In the genomic region with DNA sequence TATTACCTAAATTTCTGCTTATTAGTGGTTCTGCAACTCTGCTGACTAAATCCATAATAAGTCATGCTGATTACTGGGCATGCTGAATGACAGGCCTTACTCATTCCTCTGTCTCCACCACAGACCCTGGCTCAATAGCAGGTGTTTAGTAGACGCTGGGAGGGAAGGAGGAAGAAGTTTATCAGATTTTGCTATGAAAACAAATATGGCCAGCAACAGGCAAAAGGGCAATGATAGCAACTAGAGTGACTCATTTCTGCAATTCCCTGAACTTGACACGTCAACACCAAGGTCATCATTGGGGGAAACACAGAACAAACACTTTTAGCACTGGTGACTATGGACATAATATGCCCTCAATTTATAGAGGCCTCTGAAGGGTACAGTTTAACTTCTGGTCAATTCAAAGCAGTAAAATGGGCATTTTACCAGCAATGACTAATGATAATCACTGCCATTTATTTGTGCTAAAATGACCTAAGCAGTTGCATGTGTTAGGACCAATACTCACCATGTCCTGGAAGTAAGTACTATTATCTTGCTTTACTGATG, we compare ENCODE assay signal across 11 cellular contexts. TPM values are rescaled to one million over a fixed set of nuclear protein-coding genes. Genes with fewer than 3 reads are reported as not detected.
DNase-seq lines count a peak whose midpoint lies in the region; ATAC-seq, FAIRE-seq and TF ChIP-seq lines count a peak whose summit lies in the region.
"Had no signal": no experiment of that assay in that cellular context is flagged by ENCODE, and none has a peak within 500 bp of the region (broad histone marks: within the 10 kb centered on the region; RNA-seq: fewer than 3 reads in every experiment).

No MANE protein-coding gene starts in this region.

- no peaks in the 10 kb centered on the region for H4K20me1 ChIP-seq in GM12878 (ENCODE audit: control insufficient read depth, insufficient read depth)

- H2AFZ ChIP-seq in GM12878 (ENCODE audit: control insufficient read depth, low read depth, low read length) = no peak overlapping the region

- no peak overlapping the region for H3K9ac ChIP-seq in GM12878 (ENCODE audit: control insufficient read depth, insufficient read depth, low read length)

- H3K27ac Mint-ChIP-seq in T-cell = no peak overlapping the region

- WGBS in GM12878 (ENCODE audit: insufficient coverage, insufficient replicate concordance, low lambda C conversion rate, missing lambda C conversion rate) = 2% methylated on average over 2 of the region's 2 CpGs

- DNase-seq in stimulated activated CD4-positive, alpha-beta T cell treated with anti-CD3 and anti-CD28 coated beads, Interleukin-4, amount 100 ng/mL, for 24 hours = peak; percentile 29
- no peak for DNase-seq in stimulated activated CD4-positive, alpha-beta T cell treated with anti-CD3 and anti-CD28 coated beads, Interleukin-4, amount 100 ng/mL, for 1 hour
- DNase-seq in GM12878 (ENCODE audit: low read depth, low spot score) (peak; percentile 15), T-cell (no peak), GM03348 (ENCODE audit: low spot score) (no peak), nucleus accumbens (lab: John Stamatoyannopoulos, UW) (no peak), omental fat pad (ENCODE audit: low spot score) (no peak)
- DNase-seq: DND-41 had no signal

- no peaks in the 10 kb centered on the region for H3K79me2 ChIP-seq in GM12878 (ENCODE audit: control insufficient read depth, insufficient read depth, low read length)

- CTCF ChIA-PET in GM12878 (lab: Yijun Ruan, JAX) = no interaction called here
- CTCF ChIA-PET in T-cell (lab: Charles Lee) = no interaction called here

- no peaks in the 10 kb centered on the region for H3K9me3 ChIP-seq in GM12878 (replicated peaks; ENCODE audit: control insufficient read depth, insufficient read depth, low read length)

- H3K27me3 Mint-ChIP-seq in T-cell = no peaks in the 10 kb centered on the region

- no peak overlapping the region for H3K4me3 Mint-ChIP-seq in T-cell

- no peaks in the 10 kb centered on the region for H3K36me3 ChIP-seq in GM12878 (ENCODE audit: control insufficient read depth in 2 of 2, insufficient read depth in 2 of 2, low read length in 1 of 2)

- H3K4me3 ChIP-seq in GM12878 = no peak overlapping the region
- H3K4me3 ChIP-seq: smooth muscle cell had no signal

- H3K27me3 ChIP-seq in GM12878 (replicated peaks in 1 of 2; ENCODE audit: control insufficient read depth in 2 of 2, insufficient read depth in 2 of 2, low read length in 1 of 2) = no peaks in the 10 kb centered on the region

- SMC1A ChIA-PET in GM12878 (lab: Charles Lee; ENCODE audit: uncharacterized antibody, unreplicated experiment) = no interaction called here

- no peak overlapping the region for H3K4me2 ChIP-seq in GM12878 (ENCODE audit: control insufficient read depth, insufficient read depth)
- H3K4me2 ChIP-seq: smooth muscle cell had no signal

- POLR2A ChIA-PET in GM12878 (lab: Charles Lee) = no interaction called here
- POLR2A ChIA-PET in T-cell (lab: Charles Lee) = no interaction called here

- no peak for TF ChIP-seq POLR2A in GM12878 (IDR thresholded peaks at IDR 0.05; ENCODE audit: low read depth, low read length)

- no peak overlapping the region for H3K27ac ChIP-seq in GM12878 (ENCODE audit: control insufficient read depth, insufficient read depth)

- no peaks in the 10 kb centered on the region for H3K9me3 Mint-ChIP-seq in T-cell

- BruUV-seq in GM12878 (replicated peaks; lab: Mats Ljungman, UMichigan) = no TSS peak

- peaks cover 34 to 45% (median 41%) of the 10 kb centered on the region in 3 donors for H3K4me1 Mint-ChIP-seq in T-cell

- in situ Hi-C loops in GM12878 (cut with MboI) = no loop called here

- no peak; a peak in 1 of 4 replicates for TF ChIP-seq EP300 in GM12878 (IDR thresholded peaks at IDR 0.05; ENCODE audit: borderline replicate concordance in 1 of 2, control insufficient read depth in 1 of 2, low read depth in 2 of 2, low read length in 2 of 2)

- ATAC-seq in HG03432 (IDR thresholded peaks at IDR 0.05; ENCODE audit: unreplicated experiment) (peak; percentile 83), GM12878 (peak; percentile 79), T-cell (replicated peaks in 1 of 4) (no peak), omental fat pad (ENCODE audit: low FRiP score) (no peak)

- H3K4me1 ChIP-seq in GM12878 (ENCODE audit: control insufficient read depth, insufficient read depth, low read length) = no peaks in the 10 kb centered on the region; the same call in 1 of the 2 replicates

- FAIRE-seq in GM12878 (lab: Jason Lieb, UNC) = peak; percentile 56
- FAIRE-seq: colon had no signal

- RAD21 ChIA-PET in GM12878 (lab: Charles Lee; ENCODE audit: unreplicated experiment) = no interaction called here

- intact Hi-C loops in GM12878 (cut with micrococcal nuclease; ENCODE audit: unreplicated experiment) = no loop called here

- TF ChIP-seq RAD21 in GM12878 (IDR thresholded peaks at IDR 0.05; ENCODE audit: insufficient read depth, low read depth, low read length) = no peak

- no peak for TF ChIP-seq CTCF in GM12878 (IDR thresholded peaks at IDR 0.05 in 2 of 3, conservative IDR thresholded peaks at IDR 0.05 in 1 of 3; ENCODE audit: control insufficient read depth in 2 of 3, extremely low read depth in 1 of 3, insufficient read depth in 1 of 3, low read depth in 3 of 3, low read length in 3 of 3)
- TF ChIP-seq CTCF in omental fat pad (IDR thresholded peaks at IDR 0.05) = no peak

- no peaks in the 10 kb centered on the region for H3K36me3 Mint-ChIP-seq in T-cell

TF ChIP-seq in GM12878, 131 proteins besides CTCF, POLR2A, EP300 and RAD21 (continues in another document):
- TF ChIP-seq ZSCAN29 (IDR thresholded peaks at IDR 0.05) = no peak
- TF ChIP-seq TCF12 (IDR thresholded peaks at IDR 0.05; ENCODE audit: low read depth, low read length) = peak; percentile 72
- no peak for TF ChIP-seq ZNF274 (IDR thresholded peaks at IDR 0.05; ENCODE audit: insufficient read depth, insufficient read length)
- peak; percentile 69 for TF ChIP-seq RUNX3 (IDR thresholded peaks at IDR 0.05; ENCODE audit: low read length)
- no peak for TF ChIP-seq BACH1 (IDR thresholded peaks at IDR 0.05; ENCODE audit: borderline replicate concordance)
- no peak for TF ChIP-seq HCFC1 (IDR thresholded peaks at IDR 0.05; ENCODE audit: low read length)
- TF ChIP-seq ATF7 (IDR thresholded peaks at IDR 0.05; ENCODE audit: low read depth) = no peak
- no peak for TF ChIP-seq MXI1 (IDR thresholded peaks at IDR 0.05; ENCODE audit: low read depth, low read length)
- TF ChIP-seq USF2 (IDR thresholded peaks at IDR 0.05; ENCODE audit: borderline replicate concordance, low read depth, low read length) = no peak
- TF ChIP-seq FOXK2 (IDR thresholded peaks at IDR 0.05) = no peak
- TF ChIP-seq SREBF1 (IDR thresholded peaks at IDR 0.05; ENCODE audit: low read length) = no peak
- no peak for TF ChIP-seq ZNF622 (IDR thresholded peaks at IDR 0.05)
- TF ChIP-seq ZZZ3 (IDR thresholded peaks at IDR 0.05; ENCODE audit: control insufficient read depth, insufficient read length, low read depth) = no peak
- no peak for TF ChIP-seq STAT3 (IDR thresholded peaks at IDR 0.05; ENCODE audit: low read depth, low read length)
- TF ChIP-seq, protein P1, sequence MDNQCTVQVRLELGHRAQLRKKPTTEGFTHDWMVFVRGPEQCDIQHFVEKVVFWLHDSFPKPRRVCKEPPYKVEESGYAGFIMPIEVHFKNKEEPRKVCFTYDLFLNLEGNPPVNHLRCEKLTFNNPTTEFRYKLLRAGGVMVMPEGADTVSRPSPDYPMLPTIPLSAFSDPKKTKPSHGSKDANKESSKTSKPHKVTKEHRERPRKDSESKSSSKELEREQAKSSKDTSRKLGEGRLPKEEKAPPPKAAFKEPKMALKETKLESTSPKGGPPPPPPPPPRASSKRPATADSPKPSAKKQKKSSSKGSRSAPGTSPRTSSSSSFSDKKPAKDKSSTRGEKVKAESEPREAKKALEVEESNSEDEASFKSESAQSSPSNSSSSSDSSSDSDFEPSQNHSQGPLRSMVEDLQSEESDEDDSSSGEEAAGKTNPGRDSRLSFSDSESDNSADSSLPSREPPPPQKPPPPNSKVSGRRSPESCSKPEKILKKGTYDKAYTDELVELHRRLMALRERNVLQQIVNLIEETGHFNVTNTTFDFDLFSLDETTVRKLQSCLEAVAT (IDR thresholded peaks at IDR 0.05) = no peak
- no peak for TF ChIP-seq ZNF207 (IDR thresholded peaks at IDR 0.05; ENCODE audit: borderline replicate concordance)

RNA-seq across cellular contexts. Expression of gene TMEM163, which starts 35.2 kb away (rescaled TPM):
- total RNA-seq in GM12878 (2013; cell fraction: nucleolus; rRNA removed) = 4.9 and 6.1 TPM in 2 replicates
- total RNA-seq in GM12878 (2014; rRNA removed) (0.05 and 0.11 TPM in 2 replicates), GM12878 (2014; rRNA removed; fragmentation: Illumina TruSeq; extraction: Trizol) (0.05 TPM in 1 of 2 replicates, not detected in the other), GM12878 (2021) (not detected in 2 replicates), T-cell (under 1 TPM; 0.18 to 0.73 (median 0.35) TPM), omental fat pad (1 to 10 TPM in 2 of 4 donors, under 1 TPM in 2; 0.28 to 6.4 (median 1.2) TPM)
- 0.43 TPM for polyA plus RNA-seq in GM12878 (2011; ENCODE audit: low read depth)
- polyA plus RNA-seq in GM12878 (2011; rRNA removed) (0.07 TPM in 2 replicates), GM12878 (2014; fragmentation: Illumina TruSeq; extraction: Trizol) (0.06 TPM in 1 of 2 replicates, not detected in the other), GM12878 (2014; fragmentation: Nextera tagmentation; extraction: Ambion mirVana) (under 1 TPM; 0.05 to 0.06 TPM), GM12878 (2014; rRNA removed) (not detected in 2 replicates), GM12878 (2016; fragmentation: Nextera tagmentation; extraction: Ambion mirVana) (under 1 TPM in 1 of 2 experiments, not detected in 1; 0.10 TPM)
- polyA plus RNA-seq in GM12878 (2011; cell fraction: cytosol; rRNA removed) = 0.10 TPM in 1 of 2 replicates, not detected in the other
- 0.06 TPM in 1 of 2 replicates, not detected in the other for polyA plus RNA-seq in GM12878 (2011; cell fraction: nucleus; rRNA removed)
- 0.69 and 0.94 TPM in 2 replicates for polyA plus RNA-seq in GM12878 (2012)
- polyA minus RNA-seq in GM12878 (2011; rRNA and poly(A)+ RNA removed) = 0.15 TPM in 1 of 2 replicates, not detected in the other
- not detected in 2 replicates for polyA minus RNA-seq in GM12878 (2011; cell fraction: cytosol; rRNA and poly(A)+ RNA removed)
- polyA minus RNA-seq in GM12878 (2011; cell fraction: nucleus; rRNA and poly(A)+ RNA removed) = not detected in 2 replicates
- total RNA-seq: smooth muscle cell had no signal

Comparison
In these comparisons a context has a peak if more than half of its experiments do, and no peak if none do; other contexts are left out.
1. DNase-seq: peak in stimulated activated CD4-positive, alpha-beta T cell treated with anti-CD3 and anti-CD28 coated beads, Interleukin-4, amount 100 ng/mL, for 24 hours (single experiment) and GM12878 (single experiment); none in stimulated activated CD4-positive, alpha-beta T cell treated with anti-CD3 and anti-CD28 coated beads, Interleukin-4, amount 100 ng/mL, for 1 hour (single experiment), T-cell (0 of 34), GM03348 (single experiment), nucleus accumbens (0 of 56) and omental fat pad (single experiment).
2. ATAC-seq: peak in HG03432 (single experiment) and GM12878 (single experiment); none in T-cell (0 of 4) and omental fat pad (single experiment).